ENCODE assay signal across 9 cellular contexts in the genomic region with DNA sequence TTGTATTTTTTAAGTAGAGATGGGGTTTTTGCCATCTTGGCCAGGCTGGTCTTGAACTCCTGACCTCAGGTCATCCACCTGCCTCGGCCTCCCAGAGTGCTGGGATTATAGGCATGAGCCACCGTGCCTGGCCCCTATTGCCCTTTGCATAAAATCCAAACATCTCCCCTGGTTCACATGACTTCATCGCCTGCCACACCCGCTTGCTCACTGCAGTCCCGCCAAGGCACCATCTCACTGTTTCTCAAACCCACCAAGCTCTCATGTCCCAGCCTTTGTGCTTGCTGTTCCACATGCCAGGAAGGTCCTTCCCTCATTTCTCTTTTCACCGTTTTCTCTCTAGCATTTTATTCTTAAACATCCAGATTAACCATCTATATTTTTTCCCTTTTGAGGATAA. TPM values are rescaled to one million over a fixed set of nuclear protein-coding genes. Genes with fewer than 3 reads are reported as not detected.
DNase-seq lines count a peak whose midpoint lies in the region; ATAC-seq, FAIRE-seq and TF ChIP-seq lines count a peak whose summit lies in the region.
"Had no signal": no experiment of that assay in that cellular context is flagged by ENCODE, and none has a peak within 500 bp of the region (broad histone marks: within the 10 kb centered on the region; RNA-seq: fewer than 3 reads in every experiment).

No MANE protein-coding gene starts in this region.

- H3K27me3 Mint-ChIP-seq in CD8-positive, alpha-beta memory T cell, result peaks cover 0 to 2% of the 10 kb centered on the region in 2 donors
- H3K27me3 Mint-ChIP-seq in activated naive CD8-positive, alpha-beta T cell treated with anti-CD3 and anti-CD28 coated beads, Interleukin-2, amount 50 U/mL, for 24 hours, result no peaks in the 10 kb centered on the region

- H3K4ac ChIP-seq in IMR-90 (ENCODE audit: low read depth, low read length) (peak overlapping the region; percentile 24), mesenchymal stem cell (ENCODE audit: low read depth in 1 of 2, low read length in 2 of 2) (no peak overlapping the region)

- H4K5ac ChIP-seq in IMR-90 (ENCODE audit: low read depth, low read length), result no peak overlapping the region

- H2BK15ac ChIP-seq in IMR-90 (ENCODE audit: low read depth, low read length) (no peak overlapping the region), mesenchymal stem cell (ENCODE audit: low read depth, poor library complexity, severe bottlenecking) (no peak overlapping the region)

- BruUV-seq in IMR-90 (replicated peaks; lab: Mats Ljungman, UMichigan), result no TSS peak

- no peak overlapping the region for H3K27ac ChIP-seq in CD8-positive, alpha-beta memory T cell (ENCODE audit: low read depth, low read length)
- H3K27ac ChIP-seq in IMR-90 (ENCODE audit: insufficient read depth, low read length), result no peak overlapping the region
- H3K27ac ChIP-seq in mesenchymal stem cell (ENCODE audit: low read length, poor library complexity, severe bottlenecking), result no peak overlapping the region

- H3K36me3 ChIP-seq in CD8-positive, alpha-beta memory T cell (ENCODE audit: insufficient read depth, low read length), result peaks cover 18% of the 10 kb centered on the region
- H3K36me3 ChIP-seq in IMR-90 (ENCODE audit: control insufficient read depth, insufficient read depth, low read length) (peaks cover 8% of the 10 kb centered on the region; the same call in 1 of the 2 replicates), mesenchymal stem cell (ENCODE audit: control insufficient read depth in 1 of 2, insufficient read depth in 2 of 2, low read depth in 1 of 2, low read length in 2 of 2) (peaks cover 3 to 33% of the 10 kb centered on the region in 2 experiments)
- H3K36me3 ChIP-seq: sigmoid colon had no signal

- POLR2A ChIA-PET in CD8-positive, alpha-beta memory T cell (lab: Charles Lee), result interaction anchor here (0.6 to 5.5 kb wide), 3 partner anchors 10 to 432 kb away, joined by 3 to 58 read pairs (median 3); a partner anchor contains a TSS
- POLR2A ChIA-PET in IMR-90 (lab: Charles Lee; ENCODE audit: unreplicated experiment), result interaction anchor here (0.7 kb wide), 1 partner anchor 72 kb away, joined by 4 read pairs; no protein-coding TSS in a partner anchor

- H2AFZ ChIP-seq in IMR-90 (replicated peaks; ENCODE audit: low read length, poor library complexity), result no peak overlapping the region
- no peak overlapping the region for H2AFZ ChIP-seq in mesenchymal stem cell (ENCODE audit: low read depth, low read length)

- peak overlapping the region in 6 of 7 donors; percentile 57 to 81 (median 70) for H3K4me3 Mint-ChIP-seq in CD8-positive, alpha-beta memory T cell
- peak overlapping the region; percentile 63 for H3K4me3 Mint-ChIP-seq in activated naive CD8-positive, alpha-beta T cell treated with anti-CD3 and anti-CD28 coated beads, Interleukin-2, amount 50 U/mL, for 24 hours

- dilution Hi-C loops in IMR-90 (cut with HindIII; ENCODE audit: low sequenced_read_pairs, unreplicated experiment), result no loop called here

- no peak for ATAC-seq in IMR-90 (ENCODE audit: low read depth)
- ATAC-seq in activated naive CD8-positive, alpha-beta T cell treated with anti-CD3 and anti-CD28 coated beads, Interleukin-2, amount 50 U/mL, for 24 hours, result no peak
- no peak for ATAC-seq in GM19328 (IDR thresholded peaks at IDR 0.05; ENCODE audit: unreplicated experiment)

- H3K4me1 ChIP-seq in CD8-positive, alpha-beta memory T cell (ENCODE audit: insufficient read depth, low read length), result peaks cover 79% of the 10 kb centered on the region
- H3K4me1 ChIP-seq in IMR-90 (ENCODE audit: control insufficient read depth, insufficient read depth, low read length) (peaks cover 15% of the 10 kb centered on the region), mesenchymal stem cell (ENCODE audit: control insufficient read depth, insufficient read depth, low read depth, low read length) (peaks cover 32% of the 10 kb centered on the region)

- H3K9me1 ChIP-seq in IMR-90 (ENCODE audit: insufficient read depth, low read length), result peaks cover 11% of the 10 kb centered on the region

- no peak for TF ChIP-seq CTCF in IMR-90 (conservative IDR thresholded peaks at IDR 0.05; ENCODE audit: low read depth, low read length)

- no peak overlapping the region for H4K8ac ChIP-seq in IMR-90 (ENCODE audit: low read depth in 2 of 2, low read length in 2 of 2)
- no peak overlapping the region for H4K8ac ChIP-seq in mesenchymal stem cell (ENCODE audit: low read length)

- H3K9ac ChIP-seq in IMR-90 (ENCODE audit: low read depth, low read length) (no peak overlapping the region), mesenchymal stem cell (ENCODE audit: low read length) (peak overlapping the region; percentile 5)

- no peak overlapping the region for H4K91ac ChIP-seq in IMR-90 (ENCODE audit: insufficient read depth, low read depth, low read length)
- H4K91ac ChIP-seq in mesenchymal stem cell (ENCODE audit: low read length), result no peak overlapping the region

- no peak for FAIRE-seq in GM12891 (lab: Jason Lieb, UNC)

- no peaks in the 10 kb centered on the region for H3K9me3 Mint-ChIP-seq in CD8-positive, alpha-beta memory T cell
- H3K9me3 Mint-ChIP-seq in activated naive CD8-positive, alpha-beta T cell treated with anti-CD3 and anti-CD28 coated beads, Interleukin-2, amount 50 U/mL, for 24 hours, result no peaks in the 10 kb centered on the region

- H3K4me3 ChIP-seq in CD8-positive, alpha-beta memory T cell (ENCODE audit: low read length), result no peak overlapping the region
- no peak overlapping the region for H3K4me3 ChIP-seq in IMR-90 (ENCODE audit: insufficient read depth, low read depth, low read length)
- H3K4me3 ChIP-seq in mesenchymal stem cell (ENCODE audit: insufficient read depth in 1 of 2, low read depth in 1 of 2, low read length in 2 of 2), result no peak overlapping the region
- H3K4me3 ChIP-seq: sigmoid colon had no signal

- peak overlapping the region; percentile 88 to 99 (median 96) for H3K27ac Mint-ChIP-seq in CD8-positive, alpha-beta memory T cell
- peak overlapping the region; percentile 95 for H3K27ac Mint-ChIP-seq in activated naive CD8-positive, alpha-beta T cell treated with anti-CD3 and anti-CD28 coated beads, Interleukin-2, amount 50 U/mL, for 24 hours

- TF ChIP-seq POLR2A in IMR-90 (IDR thresholded peaks at IDR 0.05; ENCODE audit: low read depth, low read length) (no peak), GM12891 (IDR thresholded peaks at IDR 0.05; ENCODE audit: low read depth, low read length) (no peak)

- H2BK120ac ChIP-seq in IMR-90 (ENCODE audit: low read depth, low read length), result no peak overlapping the region
- H2BK120ac ChIP-seq in mesenchymal stem cell (ENCODE audit: low read depth, low read length), result no peak overlapping the region

- peaks cover 5 to 64% (median 16%) of the 10 kb centered on the region in 3 donors for H3K36me3 Mint-ChIP-seq in CD8-positive, alpha-beta memory T cell
- H3K36me3 Mint-ChIP-seq in activated naive CD8-positive, alpha-beta T cell treated with anti-CD3 and anti-CD28 coated beads, Interleukin-2, amount 50 U/mL, for 24 hours (ENCODE audit: low read depth), result peaks cover 51% of the 10 kb centered on the region

- no peak for DNase-seq in CD8-positive, alpha-beta memory T cell
- DNase-seq in IMR-90, result no peak
- DNase-seq in activated naive CD8-positive, alpha-beta T cell treated with anti-CD3 and anti-CD28 coated beads, Interleukin-2, amount 50 U/mL, for 24 hours, result no peak
- DNase-seq in mesenchymal stem cell, result no peak
- DNase-seq in GM12891 (ENCODE audit: insufficient read length, low spot score), result no peak
- no peak for DNase-seq in HuH-7.5 (ENCODE audit: low spot score)
- DNase-seq: aorta, sigmoid colon had no signal

- in situ Hi-C loops in IMR-90 (cut with MboI; ENCODE audit: low sequenced_read_pairs), result loop anchor here (5.0 kb wide), 1 partner anchor 91 kb away; no protein-coding TSS in a partner anchor

- CTCF ChIA-PET in CD8-positive, alpha-beta memory T cell (lab: Charles Lee), result interaction anchor here (0.7 to 44.0 kb wide), 3 partner anchors 1 to 68 kb away, joined by 3 to 1908 read pairs (median 1908); a partner anchor contains a TSS
- CTCF ChIA-PET in IMR-90 (lab: Yijun Ruan, JAX), result interaction anchor here (2.1 kb wide), 1 partner anchor 11 kb away, joined by 13 read pairs; no protein-coding TSS in a partner anchor

- H3K14ac ChIP-seq in IMR-90 (replicated peaks; ENCODE audit: low read depth, low read length), result no peak overlapping the region
- H3K14ac ChIP-seq in mesenchymal stem cell (ENCODE audit: low read length in 2 of 2), result no peak overlapping the region

- no peak overlapping the region for H3K56ac ChIP-seq in IMR-90 (ENCODE audit: extremely low read depth, insufficient read depth, low read length)

- TF ChIP-seq RAD21 in IMR-90 (IDR thresholded peaks at IDR 0.05; ENCODE audit: low read length), result no peak

- H3K27me3 ChIP-seq in CD8-positive, alpha-beta memory T cell (ENCODE audit: insufficient read depth, low read length, poor library complexity, severe bottlenecking), result no peaks in the 10 kb centered on the region
- H3K27me3 ChIP-seq in IMR-90 (ENCODE audit: control insufficient read depth, insufficient read depth, low read length), result no peaks in the 10 kb centered on the region
- H3K27me3 ChIP-seq in mesenchymal stem cell (ENCODE audit: control insufficient read depth in 1 of 2, insufficient read depth in 1 of 2, low read length in 2 of 2), result no peaks in the 10 kb centered on the region
- H3K27me3 ChIP-seq: sigmoid colon had no signal

- peaks cover 24% of the 10 kb centered on the region; the same call in 1 of the 2 replicates for H4K20me1 ChIP-seq in IMR-90 (ENCODE audit: insufficient read depth, low read length)

- H2AK5ac ChIP-seq in IMR-90 (ENCODE audit: low read depth, low read length) (no peak overlapping the region), mesenchymal stem cell (ENCODE audit: low read length, severe bottlenecking) (no peak overlapping the region)

- H3K23ac ChIP-seq in IMR-90 (ENCODE audit: low read depth, low read length), result 0 out of 2 replicates have a peak overlapping the region, but pooled peaks have one; percentile 38
- H3K23ac ChIP-seq in mesenchymal stem cell (ENCODE audit: low read length in 2 of 2), result no peak overlapping the region

- H2BK12ac ChIP-seq in mesenchymal stem cell (ENCODE audit: low read length in 2 of 2), result no peak overlapping the region

- H2BK20ac ChIP-seq in IMR-90 (ENCODE audit: low read depth, low read length), result 0 out of 2 replicates have a peak overlapping the region, but pooled peaks have one; percentile 26

- peaks cover 0 to 22% of the 10 kb centered on the region in 2 experiments; a peak in 1 of 4 replicates for H3K79me1 ChIP-seq in IMR-90 (ENCODE audit: low read depth in 1 of 2, low read length in 2 of 2)
- peaks cover 20% of the 10 kb centered on the region for H3K79me1 ChIP-seq in mesenchymal stem cell (replicated peaks; ENCODE audit: low read length, poor library complexity, severe bottlenecking)

- H2BK5ac ChIP-seq in IMR-90 (ENCODE audit: low read depth, low read length, poor library complexity, severe bottlenecking) (no peak overlapping the region), mesenchymal stem cell (ENCODE audit: low read depth, low read length, poor library complexity, severe bottlenecking) (no peak overlapping the region)

- peaks cover 62 to 83% (median 72%) of the 10 kb centered on the region in 3 donors for H3K4me1 Mint-ChIP-seq in CD8-positive, alpha-beta memory T cell
- H3K4me1 Mint-ChIP-seq in activated naive CD8-positive, alpha-beta T cell treated with anti-CD3 and anti-CD28 coated beads, Interleukin-2, amount 50 U/mL, for 24 hours, result peaks cover 87% of the 10 kb centered on the region

- no peak overlapping the region for H3K4me2 ChIP-seq in IMR-90 (ENCODE audit: low read depth, low read length)
- no peak overlapping the region for H3K4me2 ChIP-seq in mesenchymal stem cell (ENCODE audit: low read length, poor library complexity, severe bottlenecking)

- no peaks in the 10 kb centered on the region for H3K9me3 ChIP-seq in CD8-positive, alpha-beta memory T cell (ENCODE audit: low read length)
- H3K9me3 ChIP-seq in IMR-90 (ENCODE audit: control insufficient read depth, insufficient read depth, low read length), result no peaks in the 10 kb centered on the region
- no peaks in the 10 kb centered on the region for H3K9me3 ChIP-seq in mesenchymal stem cell (ENCODE audit: control insufficient read depth, low read length)
- H3K9me3 ChIP-seq: sigmoid colon had no signal

- no peak overlapping the region for H2AK9ac ChIP-seq in IMR-90 (replicated peaks; ENCODE audit: low read depth, low read length, poor library complexity)

- 40% methylated on average over 2 of the region's 6 CpGs; no CpG with 5 or more reads in 1 of the 2 experiments for WGBS in IMR-90 (ENCODE audit: extremely low coverage in 2 of 2, insufficient read length in 1 of 2), 2 experiments
- 58% methylated on average over 6 of the region's 6 CpGs for WGBS in mesenchymal stem cell

- intact Hi-C loops in IMR-90 (cut with micrococcal nuclease), result no loop called here

- H3K18ac ChIP-seq in IMR-90 (ENCODE audit: low read depth, low read length) (no peak overlapping the region), mesenchymal stem cell (ENCODE audit: low read depth in 1 of 2, low read length in 2 of 2) (no peak overlapping the region)

RNA-seq across cellular contexts. Expression of a gene that starts 9.7 kb away (rescaled TPM):
- total RNA-seq in CD8-positive, alpha-beta memory T cell, result 100 to 1,000 TPM; 145 to 152 TPM
- 139 TPM for polyA plus RNA-seq in CD8-positive, alpha-beta memory T cell
- total RNA-seq in IMR-90 (2012; rRNA removed), result 3.0 and 3.9 TPM in 2 replicates
- 5.1 and 5.3 TPM in 2 replicates for polyA plus RNA-seq in IMR-90 (2012; rRNA removed)
- polyA plus RNA-seq in IMR-90 (2012; cell fraction: cytosol; rRNA removed), result 4.7 and 7.8 TPM in 2 replicates
- polyA plus RNA-seq in IMR-90 (2012; cell fraction: nucleus; rRNA removed; ENCODE audit: low replicate concordance), result 14.0 and 15.7 TPM in 2 replicates
- polyA plus RNA-seq in mesenchymal stem cell (2013, experiment 1 of 2), result 15.0 TPM
- 14.2 TPM for polyA plus RNA-seq in mesenchymal stem cell (2013, experiment 2 of 2)
- polyA plus RNA-seq in GM12891 (2012; ENCODE audit: low read depth, missing spikeins), result 34.6 TPM

RNA-seq across cellular contexts. Expression of a gene that starts 20.0 kb away (rescaled TPM):
- total RNA-seq in CD8-positive, alpha-beta memory T cell, result 10 to 100 TPM; 31.3 to 31.9 TPM
- 2.4 TPM for polyA plus RNA-seq in CD8-positive, alpha-beta memory T cell
- 0.83 and 0.90 TPM in 2 replicates for total RNA-seq in IMR-90 (2012; rRNA removed)
- 5.1 and 5.5 TPM in 2 replicates for polyA plus RNA-seq in IMR-90 (2012; rRNA removed)
- polyA plus RNA-seq in IMR-90 (2012; cell fraction: cytosol; rRNA removed), result 3.1 and 3.5 TPM in 2 replicates
- polyA plus RNA-seq in IMR-90 (2012; cell fraction: nucleus; rRNA removed; ENCODE audit: low replicate concordance), result 14.8 and 15.1 TPM in 2 replicates
- polyA plus RNA-seq in mesenchymal stem cell (2013, experiment 1 of 2), result 10.4 TPM
- 9.3 TPM for polyA plus RNA-seq in mesenchymal stem cell (2013, experiment 2 of 2)
- polyA plus RNA-seq in GM12891 (2012; ENCODE audit: low read depth, missing spikeins), result 3.1 TPM

Comparison
In these comparisons a context has a peak if more than half of its experiments do, and no peak if none do; other contexts are left out.
1. RNA of a gene that starts 9.7 kb away (total RNA-seq): 145 to 152 TPM in CD8-positive, alpha-beta memory T cell; 3.0 to 3.9 TPM in IMR-90; every median in the first group is over 10 times any median in the second.
2. RNA of a gene that starts 20.0 kb away (total RNA-seq): 31.3 to 31.9 TPM in CD8-positive, alpha-beta memory T cell; 0.83 to 0.90 TPM in IMR-90; every median in the first group is over 10 times any median in the second.